1 cellular context compared by ENCODE assay signal in genomic region chr6:109008951-109009760, GRCh38.
TF ChIP-seq lines count a peak whose summit lies in the region.

No MANE protein-coding gene starts in this region.

TF ChIP-seq in WTC11, 78 proteins besides CTCF, POLR2A, EP300 and RAD21 (continued from another document):
- no peak for TF ChIP-seq ZNF425 (CRISPR knock-in tag; conservative IDR thresholded peaks at IDR 0.05)
- TF ChIP-seq AR (CRISPR knock-in tag; IDR thresholded peaks at IDR 0.05) = no peak
- no peak for TF ChIP-seq NR2C2 (CRISPR knock-in tag; IDR thresholded peaks at IDR 0.05)
- TF ChIP-seq CBFB (CRISPR knock-in tag; IDR thresholded peaks at IDR 0.05; ENCODE audit: low read depth) = peak; percentile 65; the same call in 1 of the 2 replicates
- TF ChIP-seq IRF1 (CRISPR knock-in tag; IDR thresholded peaks at IDR 0.05) = no peak
- no peak for TF ChIP-seq ZNF423 (CRISPR knock-in tag; IDR thresholded peaks at IDR 0.05)
